1 cellular context compared by ENCODE assay signal in the genomic region with DNA sequence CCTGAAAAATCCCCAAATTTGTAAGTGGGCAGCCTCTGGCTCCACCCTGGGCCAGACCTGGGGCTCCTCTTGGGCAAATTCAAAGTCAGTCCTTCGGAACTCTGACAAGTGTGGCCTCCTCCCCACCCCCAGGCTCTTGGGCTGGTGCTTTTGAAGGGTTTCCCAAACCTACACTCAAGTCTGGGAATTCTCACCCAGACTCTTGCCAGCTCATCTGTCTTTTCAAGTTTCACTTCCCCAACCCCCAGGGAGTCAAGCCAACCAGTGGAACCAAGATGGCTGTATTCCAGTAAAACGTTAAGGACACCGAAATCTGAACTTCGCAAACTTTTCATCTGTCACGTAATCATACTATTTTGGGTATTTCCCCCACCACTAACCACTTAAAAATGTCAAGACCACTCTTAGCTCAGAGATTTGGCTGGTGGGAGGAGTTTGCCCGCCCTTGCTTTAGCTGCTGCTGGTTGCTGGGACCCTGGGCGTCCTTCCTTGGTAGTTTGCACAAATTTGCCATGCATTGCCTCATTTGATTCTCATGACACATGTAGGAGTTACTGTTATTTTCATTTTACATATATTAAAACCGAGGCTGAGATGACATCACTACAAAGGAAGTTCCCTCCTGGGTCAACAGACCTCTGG.
TF ChIP-seq lines count a peak whose summit lies in the region.

No MANE protein-coding gene starts in this region.

TF ChIP-seq in HEK293, 187 proteins besides CTCF, POLR2A, EP300 and RAD21 (continued from another document):
- TF ChIP-seq ATF2 (tag by site-specific recombination; IDR thresholded peaks at IDR 0.05; ENCODE audit: low read depth), result peak; percentile 75; the same call in 1 of the 2 replicates
- TF ChIP-seq REPIN1 (tag by site-specific recombination; IDR thresholded peaks at IDR 0.05; ENCODE audit: low read depth), result no peak
- TF ChIP-seq SP3 (tag by site-specific recombination; IDR thresholded peaks at IDR 0.05), result no peak
- no peak for TF ChIP-seq ZNF571 (tag by site-specific recombination; IDR thresholded peaks at IDR 0.05)
- no peak for TF ChIP-seq OSR2 (tag by site-specific recombination; IDR thresholded peaks at IDR 0.05)
- TF ChIP-seq ZNF544 (tag by site-specific recombination; IDR thresholded peaks at IDR 0.05), result no peak
- TF ChIP-seq ZBTB20 (tag by site-specific recombination; IDR thresholded peaks at IDR 0.05), result peak; percentile 41; the same call in 1 of the 2 replicates
- no peak for TF ChIP-seq ZNF426 (tag by site-specific recombination; IDR thresholded peaks at IDR 0.05)
- TF ChIP-seq ZFHX2 (tag by site-specific recombination; conservative IDR thresholded peaks at IDR 0.05), result peak; percentile 12; the same call in 1 of the 2 replicates
- TF ChIP-seq, protein P1, sequence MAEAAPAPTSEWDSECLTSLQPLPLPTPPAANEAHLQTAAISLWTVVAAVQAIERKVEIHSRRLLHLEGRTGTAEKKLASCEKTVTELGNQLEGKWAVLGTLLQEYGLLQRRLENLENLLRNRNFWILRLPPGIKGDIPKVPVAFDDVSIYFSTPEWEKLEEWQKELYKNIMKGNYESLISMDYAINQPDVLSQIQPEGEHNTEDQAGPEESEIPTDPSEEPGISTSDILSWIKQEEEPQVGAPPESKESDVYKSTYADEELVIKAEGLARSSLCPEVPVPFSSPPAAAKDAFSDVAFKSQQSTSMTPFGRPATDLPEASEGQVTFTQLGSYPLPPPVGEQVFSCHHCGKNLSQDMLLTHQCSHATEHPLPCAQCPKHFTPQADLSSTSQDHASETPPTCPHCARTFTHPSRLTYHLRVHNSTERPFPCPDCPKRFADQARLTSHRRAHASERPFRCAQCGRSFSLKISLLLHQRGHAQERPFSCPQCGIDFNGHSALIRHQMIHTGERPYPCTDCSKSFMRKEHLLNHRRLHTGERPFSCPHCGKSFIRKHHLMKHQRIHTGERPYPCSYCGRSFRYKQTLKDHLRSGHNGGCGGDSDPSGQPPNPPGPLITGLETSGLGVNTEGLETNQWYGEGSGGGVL (tag by site-specific recombination; IDR thresholded peaks at IDR 0.05), result no peak
